In the genomic region with DNA sequence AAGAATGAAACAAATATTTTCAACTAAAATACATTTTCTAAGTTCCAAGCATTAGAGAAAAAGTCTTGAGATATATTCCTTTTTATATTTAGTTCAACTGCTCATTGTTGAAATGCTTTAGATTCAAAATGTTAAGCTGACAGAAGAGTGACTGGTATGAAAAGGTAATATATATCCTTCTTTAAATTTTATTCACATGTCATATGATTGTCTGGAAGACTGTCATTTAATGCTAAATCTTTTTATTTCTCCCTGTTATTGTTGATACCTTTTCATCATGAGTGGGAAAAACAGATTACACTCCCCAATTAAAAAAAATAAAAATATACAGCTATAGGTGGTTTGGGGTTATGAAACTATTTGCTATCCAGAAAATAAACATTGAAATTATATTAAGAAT, we compare ENCODE assay signal across 38 cellular contexts.
"Had no signal": no experiment of that assay in that cellular context is flagged by ENCODE, and none has a peak within 500 bp of the region (broad histone marks: within the 10 kb centered on the region; RNA-seq: fewer than 3 reads in every experiment).

No MANE protein-coding gene starts in this region.

- H3K9me3 Mint-ChIP-seq: activated naive CD4-positive, alpha-beta T cell treated with anti-CD3 and anti-CD28 coated beads, Interleukin-2, amount 50 U/mL, for 24 hours; brain had no signal

- H3K4me3 ChIP-seq: adrenal gland, ascending aorta, body of pancreas, breast epithelium, cardiac muscle cell had no signal

- H3K4me3 Mint-ChIP-seq: activated naive CD4-positive, alpha-beta T cell treated with anti-CD3 and anti-CD28 coated beads for 36 hours; activated naive CD4-positive, alpha-beta T cell treated with anti-CD3 and anti-CD28 coated beads, Interleukin-2, amount 10 ng/mL, durations not matched to agents 7 days and 5 days; activated naive CD4-positive, alpha-beta T cell treated with anti-CD3 and anti-CD28 coated beads, Interleukin-2, amount 50 U/mL, for 24 hours; activated naive CD8-positive, alpha-beta T cell; activated naive CD8-positive, alpha-beta T cell treated with anti-CD3 and anti-CD28 coated beads for 36 hours; activated naive CD8-positive, alpha-beta T cell treated with anti-CD3 and anti-CD28 coated beads, Interleukin-2, amount 10 ng/mL, durations not matched to agents 7 days and 5 days; activated naive CD8-positive, alpha-beta T cell treated with anti-CD3 and anti-CD28 coated beads, Interleukin-2, amount 50 U/mL, for 24 hours; activated T-cell treated with anti-CD3 and anti-CD28 coated beads, Interleukin-2, amount 50 U/mL, for 24 hours; activated T-cell treated with anti-CD3 and anti-CD28 coated beads, Interleukin-2, amount 50 U/mL, for 4 hours; activated T-cell treated with anti-CD3 and anti-CD28 coated beads, Interleukin-2, amount 50 U/mL, for 72 hours; activated T-helper 1 cell treated with anti-CD3 and anti-CD28 coated beads, Interleukin-12 subunit alpha, Interleukin-12 subunit beta, Interleukin-2, Interleukin-4 antibody, amounts not matched to agents 30 ng/mL and 10 ng/mL and 1 ng/mL, durations not matched to agents 14 hours and 24 hours and 36 hours; activated T-helper 17 cell treated with anti-CD3 and anti-CD28 coated beads, Interleukin-2, amount 50 U/mL, for 72 hours; brain; central memory CD8-positive, alpha-beta T cell had no signal

- H3K4me1 Mint-ChIP-seq: activated naive CD4-positive, alpha-beta T cell treated with anti-CD3 and anti-CD28 coated beads, Interleukin-2, amount 10 ng/mL, durations not matched to agents 7 days and 5 days; activated naive CD4-positive, alpha-beta T cell treated with anti-CD3 and anti-CD28 coated beads, Interleukin-2, amount 50 U/mL, for 24 hours; activated naive CD8-positive, alpha-beta T cell treated with anti-CD3 and anti-CD28 coated beads for 36 hours; activated naive CD8-positive, alpha-beta T cell treated with anti-CD3 and anti-CD28 coated beads, Interleukin-2, amount 10 ng/mL, durations not matched to agents 7 days and 5 days; activated naive CD8-positive, alpha-beta T cell treated with anti-CD3 and anti-CD28 coated beads, Interleukin-2, amount 50 U/mL, for 24 hours; activated T-helper 17 cell treated with anti-CD3 and anti-CD28 coated beads, Interleukin-2, amount 50 U/mL, for 72 hours; central memory CD8-positive, alpha-beta T cell had no signal

- H3K27ac Mint-ChIP-seq: activated naive CD4-positive, alpha-beta T cell treated with anti-CD3 and anti-CD28 coated beads for 36 hours; activated naive CD4-positive, alpha-beta T cell treated with anti-CD3 and anti-CD28 coated beads, Interleukin-2, amount 10 ng/mL, durations not matched to agents 7 days and 5 days; activated naive CD4-positive, alpha-beta T cell treated with anti-CD3 and anti-CD28 coated beads, Interleukin-2, amount 50 U/mL, for 24 hours; activated naive CD4-positive, alpha-beta T cell treated with anti-CD3 and anti-CD28 coated beads, Interleukin-2, amount 50 U/mL, for 72 hours; activated naive CD8-positive, alpha-beta T cell; activated naive CD8-positive, alpha-beta T cell treated with anti-CD3 and anti-CD28 coated beads for 36 hours; activated naive CD8-positive, alpha-beta T cell treated with anti-CD3 and anti-CD28 coated beads, Interleukin-2, amount 10 ng/mL, durations not matched to agents 7 days and 5 days; activated naive CD8-positive, alpha-beta T cell treated with anti-CD3 and anti-CD28 coated beads, Interleukin-2, amount 50 U/mL, for 24 hours; activated T-cell treated with anti-CD3 and anti-CD28 coated beads, Interleukin-2, amount 50 U/mL, for 24 hours; activated T-cell treated with anti-CD3 and anti-CD28 coated beads, Interleukin-2, amount 50 U/mL, for 72 hours; activated T-helper 1 cell treated with anti-CD3 and anti-CD28 coated beads, Interleukin-12 subunit alpha, Interleukin-12 subunit beta, Interleukin-2, Interleukin-4 antibody, amounts not matched to agents 30 ng/mL and 10 ng/mL and 1 ng/mL, durations not matched to agents 14 hours and 24 hours and 36 hours; activated T-helper 17 cell treated with anti-CD3 and anti-CD28 coated beads, Interleukin-2, amount 50 U/mL, for 72 hours; activated T-helper 2 cell treated with anti-CD3 and anti-CD28 coated beads, Interferon-gamma antibody, Interleukin-2, Interleukin-4, amounts not matched to agents 10 μg/mL and 5 μg/mL and 100 μg/mL, durations not matched to agents 14 hours and 24 hours and 36 hours had no signal

- DNase-seq: activated effector memory CD4-positive, alpha-beta T cell treated with anti-CD3 and anti-CD28 coated beads, Interleukin-2, amount 50 U/mL, for 16 hours; activated effector memory CD4-positive, alpha-beta T cell treated with Interleukin-2 at 50 U/mL for 16 hours; activated gamma-delta T cell; activated gamma-delta T cell treated with Interleukin-2 at 50 U/mL for 16 hours; activated naive CD4-positive, alpha-beta T cell; activated naive CD4-positive, alpha-beta T cell treated with anti-CD3 and anti-CD28 coated beads for 36 hours; activated naive CD4-positive, alpha-beta T cell treated with anti-CD3 and anti-CD28 coated beads, Interleukin-2, amount 10 ng/mL, durations not matched to agents 7 days and 5 days; activated naive CD4-positive, alpha-beta T cell treated with anti-CD3 and anti-CD28 coated beads, Interleukin-2, amount 50 U/mL, for 16 hours; activated naive CD4-positive, alpha-beta T cell treated with Interleukin-2 at 50 U/mL for 16 hours; activated naive CD8-positive, alpha-beta T cell treated with anti-CD3 and anti-CD28 coated beads for 36 hours; activated naive CD8-positive, alpha-beta T cell treated with anti-CD3 and anti-CD28 coated beads, Interleukin-2, amount 10 ng/mL, durations not matched to agents 7 days and 5 days; activated naive CD8-positive, alpha-beta T cell treated with anti-CD3 and anti-CD28 coated beads, Interleukin-2, amount 50 U/mL, for 24 hours; activated T-cell treated with anti-CD3 and anti-CD28 coated beads, Interleukin-2, amount 50 U/mL, for 1 hour; activated T-cell treated with anti-CD3 and anti-CD28 coated beads, Interleukin-2, amount 50 U/mL, for 24 hours; activated T-cell treated with anti-CD3 and anti-CD28 coated beads, Interleukin-2, amount 50 U/mL, for 4 hours; activated T-cell treated with anti-CD3 and anti-CD28 coated beads, Interleukin-2, amount 50 U/mL, for 48 hours; activated T-cell treated with anti-CD3 and anti-CD28 coated beads, Interleukin-2, amount 50 U/mL, for 72 hours; adrenal gland; amniotic stem cell; amygdala; anterior cingulate cortex; aorta; body of pancreas; brain microvascular endothelial cell; caudate nucleus; central memory CD4-positive, alpha-beta T cell; cerebellar nuclear complex had no signal

- H3K27me3 ChIP-seq: adrenal gland, ascending aorta, body of pancreas, brain microvascular endothelial cell, breast epithelium, cardiac muscle cell had no signal

- H3K27ac ChIP-seq: adrenal gland, ascending aorta, body of pancreas, brain microvascular endothelial cell, breast epithelium, cardiac muscle cell had no signal

- H3K36me3 ChIP-seq: adrenal gland, ascending aorta, brain microvascular endothelial cell, breast epithelium, cardiac muscle cell had no signal

- H3K9me3 ChIP-seq: adrenal gland, ascending aorta, body of pancreas, breast epithelium had no signal

- H3K36me3 Mint-ChIP-seq: activated naive CD4-positive, alpha-beta T cell treated with anti-CD3 and anti-CD28 coated beads, Interleukin-2, amount 10 ng/mL, durations not matched to agents 7 days and 5 days; activated naive CD4-positive, alpha-beta T cell treated with anti-CD3 and anti-CD28 coated beads, Interleukin-2, amount 50 U/mL, for 24 hours; activated naive CD4-positive, alpha-beta T cell treated with anti-CD3 and anti-CD28 coated beads, Interleukin-2, amount 50 U/mL, for 72 hours; activated naive CD8-positive, alpha-beta T cell; activated naive CD8-positive, alpha-beta T cell treated with anti-CD3 and anti-CD28 coated beads for 36 hours; activated naive CD8-positive, alpha-beta T cell treated with anti-CD3 and anti-CD28 coated beads, Interleukin-2, amount 10 ng/mL, durations not matched to agents 7 days and 5 days; brain had no signal

- H3K27me3 Mint-ChIP-seq: activated naive CD4-positive, alpha-beta T cell treated with anti-CD3 and anti-CD28 coated beads, Interleukin-2, amount 10 ng/mL, durations not matched to agents 7 days and 5 days; activated naive CD4-positive, alpha-beta T cell treated with anti-CD3 and anti-CD28 coated beads, Interleukin-2, amount 50 U/mL, for 24 hours; activated naive CD8-positive, alpha-beta T cell; activated naive CD8-positive, alpha-beta T cell treated with anti-CD3 and anti-CD28 coated beads for 36 hours; activated naive CD8-positive, alpha-beta T cell treated with anti-CD3 and anti-CD28 coated beads, Interleukin-2, amount 10 ng/mL, durations not matched to agents 7 days and 5 days; activated naive CD8-positive, alpha-beta T cell treated with anti-CD3 and anti-CD28 coated beads, Interleukin-2, amount 50 U/mL, for 24 hours; activated T-cell treated with anti-CD3 and anti-CD28 coated beads, Interleukin-2, amount 50 U/mL, for 24 hours; activated T-helper 17 cell treated with anti-CD3 and anti-CD28 coated beads, Interleukin-2, amount 50 U/mL, for 72 hours; brain; central memory CD8-positive, alpha-beta T cell had no signal
